In the genomic region with DNA sequence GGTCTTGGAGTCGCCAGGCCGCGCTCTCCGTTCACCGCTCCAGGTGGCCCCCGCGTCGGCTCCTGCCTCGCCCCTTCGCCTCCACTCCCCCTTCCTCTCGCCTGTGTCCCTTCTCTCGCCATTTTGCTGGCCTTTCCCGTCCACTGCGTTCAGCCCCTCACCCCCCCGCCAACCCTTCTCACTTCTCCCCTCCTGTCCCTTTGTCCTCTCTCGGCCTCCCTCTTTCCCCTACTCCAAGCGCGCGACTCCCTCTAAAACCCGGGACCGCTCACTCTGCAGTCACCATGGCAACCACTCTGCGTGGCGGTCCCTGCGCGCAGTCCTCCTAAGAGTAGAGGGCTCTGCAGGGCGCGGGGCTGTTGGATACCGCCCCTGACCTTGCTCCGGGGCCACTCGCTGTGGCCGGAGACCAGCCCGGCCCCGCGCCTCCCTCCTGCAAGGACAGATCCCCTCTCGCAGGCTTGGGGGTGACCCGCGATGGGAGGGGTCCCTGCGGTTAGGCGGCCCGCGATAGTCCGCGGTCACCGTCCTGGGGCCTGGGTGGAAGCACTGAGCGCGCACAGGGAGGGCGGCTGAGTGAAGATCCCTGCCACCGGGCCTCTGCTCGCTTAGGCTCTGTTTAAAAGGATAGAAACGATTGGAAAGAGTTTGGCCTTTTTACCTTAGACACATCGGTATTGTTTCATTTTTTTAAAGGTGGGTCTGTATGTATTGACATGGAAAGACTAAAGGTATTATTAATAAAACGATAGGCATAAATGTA, we compare ENCODE assay signal across 8 cellular contexts. TPM values are rescaled to one million over a fixed set of nuclear protein-coding genes. Genes with fewer than 3 reads are reported as not detected.
DNase-seq lines count a peak whose midpoint lies in the region; ATAC-seq, FAIRE-seq and TF ChIP-seq lines count a peak whose summit lies in the region.

No MANE protein-coding gene starts in this region.

- no peaks in the 10 kb centered on the region for H3K36me3 ChIP-seq in GM12878 (ENCODE audit: control insufficient read depth in 2 of 2, insufficient read depth in 2 of 2, low read length in 1 of 2)

- no peak for TF ChIP-seq EP300 in GM12878 (IDR thresholded peaks at IDR 0.05; ENCODE audit: borderline replicate concordance in 1 of 2, control insufficient read depth in 1 of 2, low read depth in 2 of 2, low read length in 2 of 2)

- FAIRE-seq in GM12878 (lab: Jason Lieb, UNC), result no peak

- POLR2A ChIA-PET in AG04449 (lab: Yijun Ruan, JAX) (no interaction called here), GM12878 (lab: Charles Lee) (no interaction called here)

- H3K4me3 ChIP-seq in AG04449 (ENCODE audit: low read depth, low read length) (peak overlapping the region; percentile 88), HFF-Myc (replicated peaks; ENCODE audit: low read depth, low read length) (peak overlapping the region; percentile 83), GM12878 (peak overlapping the region; percentile 74; the same call in 1 of the 2 replicates), iPS-11a (ENCODE audit: low read depth, low read length) (peak overlapping the region; percentile 91), skeletal muscle cell (ENCODE audit: low read depth, low read length) (peak overlapping the region; percentile 68)

- no peak for TF ChIP-seq POLR2A in GM12878 (IDR thresholded peaks at IDR 0.05; ENCODE audit: low read depth, low read length)

- intact Hi-C loops in GM12878 (cut with micrococcal nuclease; ENCODE audit: unreplicated experiment), result no loop called here

- H3K9me3 ChIP-seq in GM12878 (replicated peaks; ENCODE audit: control insufficient read depth, insufficient read depth, low read length), result no peaks in the 10 kb centered on the region

- no peaks in the 10 kb centered on the region for H3K4me1 ChIP-seq in GM12878 (ENCODE audit: control insufficient read depth, insufficient read depth, low read length)

- WGBS in GM12878 (ENCODE audit: insufficient coverage, insufficient replicate concordance, low lambda C conversion rate, missing lambda C conversion rate), result 10% methylated on average over 44 of the region's 52 CpGs

- peak; percentile 27 for ATAC-seq in GM12878
- ATAC-seq in GM21390 (IDR thresholded peaks at IDR 0.05; ENCODE audit: unreplicated experiment), result no peak
- ATAC-seq in GM19463 (IDR thresholded peaks at IDR 0.05; ENCODE audit: unreplicated experiment), result no peak

- peak overlapping the region; percentile 89 for H3K4me2 ChIP-seq in GM12878 (ENCODE audit: control insufficient read depth, insufficient read depth)

- no peak for TF ChIP-seq CTCF in AG04449 (IDR thresholded peaks at IDR 0.05; ENCODE audit: insufficient read depth, low read length, missing control alignments)
- no peak for TF ChIP-seq CTCF in HFF-Myc (IDR thresholded peaks at IDR 0.05; ENCODE audit: low read depth, low read length, missing control alignments)
- no peak for TF ChIP-seq CTCF in GM12878 (IDR thresholded peaks at IDR 0.05 in 2 of 3, conservative IDR thresholded peaks at IDR 0.05 in 1 of 3; ENCODE audit: control insufficient read depth in 2 of 3, extremely low read depth in 1 of 3, insufficient read depth in 1 of 3, low read depth in 3 of 3, low read length in 3 of 3)

- CTCF ChIA-PET in AG04449 (lab: Yijun Ruan, JAX), result interaction anchor here (1.0 kb wide), 1 partner anchor 65 kb away, joined by 3 read pairs; a partner anchor contains a TSS
- CTCF ChIA-PET in GM12878 (lab: Yijun Ruan, JAX), result no interaction called here

- BruUV-seq in GM12878 (replicated peaks; lab: Mats Ljungman, UMichigan), result no TSS peak

- DNase-seq in AG04449 (ENCODE audit: low read depth, low spot score) (no peak), HFF-Myc (ENCODE audit: extremely low read depth, low read depth) (no peak), RPMI8226 (peak; percentile 11), GM12878 (ENCODE audit: low read depth, low spot score) (no peak), skeletal muscle cell (ENCODE audit: low read depth) (no peak)

- no peaks in the 10 kb centered on the region for H4K20me1 ChIP-seq in GM12878 (ENCODE audit: control insufficient read depth, insufficient read depth)

- SMC1A ChIA-PET in GM12878 (lab: Charles Lee; ENCODE audit: uncharacterized antibody, unreplicated experiment), result no interaction called here

- no peak for TF ChIP-seq RAD21 in GM12878 (IDR thresholded peaks at IDR 0.05; ENCODE audit: insufficient read depth, low read depth, low read length)

- RAD21 ChIA-PET in GM12878 (lab: Charles Lee; ENCODE audit: unreplicated experiment), result no interaction called here

- H2AFZ ChIP-seq in GM12878 (ENCODE audit: control insufficient read depth, low read depth, low read length), result peak overlapping the region; percentile 64

- H3K79me2 ChIP-seq in GM12878 (ENCODE audit: control insufficient read depth, insufficient read depth, low read length), result no peaks in the 10 kb centered on the region

- H3K27ac ChIP-seq in GM12878 (ENCODE audit: control insufficient read depth, insufficient read depth), result no peak overlapping the region

- peaks cover 3 to 4% of the 10 kb centered on the region in 2 experiments; a peak in 3 of 4 replicates for H3K27me3 ChIP-seq in GM12878 (replicated peaks in 1 of 2; ENCODE audit: control insufficient read depth in 2 of 2, insufficient read depth in 2 of 2, low read length in 1 of 2)

- H3K9ac ChIP-seq in GM12878 (ENCODE audit: control insufficient read depth, insufficient read depth, low read length), result no peak overlapping the region

- in situ Hi-C loops in GM12878 (cut with MboI), result no loop called here

TF ChIP-seq in GM12878, 131 proteins besides CTCF, POLR2A, EP300 and RAD21 (continues in another document):
- TF ChIP-seq RAD51 (IDR thresholded peaks at IDR 0.05) (no peak), CHD1 (IDR thresholded peaks at IDR 0.05; ENCODE audit: low read depth, low read length) (no peak), GATAD2B (conservative IDR thresholded peaks at IDR 0.05; ENCODE audit: low read depth) (0 out of 2 replicates have a peak, but pooled peaks have one; percentile 13)

RNA-seq across cellular contexts. Expression of a gene that starts 0.5 kb away (rescaled TPM):
- not detected in 2 replicates for total RNA-seq in GM12878 (2013; cell fraction: nucleolus; rRNA removed)
- 0.06 TPM in 1 of 2 replicates, not detected in the other for total RNA-seq in GM12878 (2014; rRNA removed)
- total RNA-seq in GM12878 (2014; rRNA removed; fragmentation: Illumina TruSeq; extraction: Trizol), result not detected in 2 replicates
- not detected in 2 replicates for total RNA-seq in GM12878 (2021)
- polyA plus RNA-seq in GM12878 (2011; ENCODE audit: low read depth), result not detected
- 0.10 TPM in 1 of 2 replicates, not detected in the other for polyA plus RNA-seq in GM12878 (2011; rRNA removed)
- polyA plus RNA-seq in GM12878 (2011; cell fraction: cytosol; rRNA removed), result 0.19 TPM in 1 of 2 replicates, not detected in the other
- 0.36 and 0.47 TPM in 2 replicates for polyA plus RNA-seq in GM12878 (2011; cell fraction: nucleus; rRNA removed)
- not detected in 2 replicates for polyA plus RNA-seq in GM12878 (2012)
- not detected in 2 replicates for polyA plus RNA-seq in GM12878 (2014; fragmentation: Illumina TruSeq; extraction: Trizol)
- polyA plus RNA-seq in GM12878 (2014; fragmentation: Nextera tagmentation; extraction: Ambion mirVana), result not detected
- not detected in 2 replicates for polyA plus RNA-seq in GM12878 (2014; rRNA removed)
- polyA plus RNA-seq in GM12878 (2016; fragmentation: Nextera tagmentation; extraction: Ambion mirVana), result not detected
- polyA minus RNA-seq in GM12878 (2011; rRNA and poly(A)+ RNA removed), result not detected in 2 replicates
- polyA minus RNA-seq in GM12878 (2011; cell fraction: cytosol; rRNA and poly(A)+ RNA removed), result not detected in 2 replicates
- not detected in 2 replicates for polyA minus RNA-seq in GM12878 (2011; cell fraction: nucleus; rRNA and poly(A)+ RNA removed)

RNA-seq across cellular contexts. Expression of a gene that starts 1.2 kb away (rescaled TPM):
- 0.25 and 0.32 TPM in 2 replicates for total RNA-seq in GM12878 (2013; cell fraction: nucleolus; rRNA removed)
- total RNA-seq in GM12878 (2014; rRNA removed), result 0.05 and 0.06 TPM in 2 replicates
- 0.04 TPM in 1 of 2 replicates, not detected in the other for total RNA-seq in GM12878 (2014; rRNA removed; fragmentation: Illumina TruSeq; extraction: Trizol)
- 0.10 and 0.13 TPM in 2 replicates for total RNA-seq in GM12878 (2021)
- 0.09 TPM for polyA plus RNA-seq in GM12878 (2011; ENCODE audit: low read depth)
- 0.06 and 0.11 TPM in 2 replicates for polyA plus RNA-seq in GM12878 (2011; rRNA removed)
- 0.03 and 0.17 TPM in 2 replicates for polyA plus RNA-seq in GM12878 (2011; cell fraction: cytosol; rRNA removed)
- polyA plus RNA-seq in GM12878 (2011; cell fraction: nucleus; rRNA removed), result 0.15 and 0.21 TPM in 2 replicates
- 0.09 and 0.13 TPM in 2 replicates for polyA plus RNA-seq in GM12878 (2012)
- polyA plus RNA-seq in GM12878 (2014; fragmentation: Illumina TruSeq; extraction: Trizol), result not detected in 2 replicates
- not detected for polyA plus RNA-seq in GM12878 (2014; fragmentation: Nextera tagmentation; extraction: Ambion mirVana)
- polyA plus RNA-seq in GM12878 (2014; rRNA removed), result 0.01 TPM in 2 replicates
- polyA plus RNA-seq in GM12878 (2016; fragmentation: Nextera tagmentation; extraction: Ambion mirVana), result under 1 TPM; 0.05 to 0.13 TPM
- 0.15 and 0.37 TPM in 2 replicates for polyA minus RNA-seq in GM12878 (2011; rRNA and poly(A)+ RNA removed)
- 0.21 TPM in 1 of 2 replicates, not detected in the other for polyA minus RNA-seq in GM12878 (2011; cell fraction: cytosol; rRNA and poly(A)+ RNA removed)
- polyA minus RNA-seq in GM12878 (2011; cell fraction: nucleus; rRNA and poly(A)+ RNA removed), result 0.12 and 0.19 TPM in 2 replicates
